8 cellular contexts compared by ENCODE assay signal in the genomic region with DNA sequence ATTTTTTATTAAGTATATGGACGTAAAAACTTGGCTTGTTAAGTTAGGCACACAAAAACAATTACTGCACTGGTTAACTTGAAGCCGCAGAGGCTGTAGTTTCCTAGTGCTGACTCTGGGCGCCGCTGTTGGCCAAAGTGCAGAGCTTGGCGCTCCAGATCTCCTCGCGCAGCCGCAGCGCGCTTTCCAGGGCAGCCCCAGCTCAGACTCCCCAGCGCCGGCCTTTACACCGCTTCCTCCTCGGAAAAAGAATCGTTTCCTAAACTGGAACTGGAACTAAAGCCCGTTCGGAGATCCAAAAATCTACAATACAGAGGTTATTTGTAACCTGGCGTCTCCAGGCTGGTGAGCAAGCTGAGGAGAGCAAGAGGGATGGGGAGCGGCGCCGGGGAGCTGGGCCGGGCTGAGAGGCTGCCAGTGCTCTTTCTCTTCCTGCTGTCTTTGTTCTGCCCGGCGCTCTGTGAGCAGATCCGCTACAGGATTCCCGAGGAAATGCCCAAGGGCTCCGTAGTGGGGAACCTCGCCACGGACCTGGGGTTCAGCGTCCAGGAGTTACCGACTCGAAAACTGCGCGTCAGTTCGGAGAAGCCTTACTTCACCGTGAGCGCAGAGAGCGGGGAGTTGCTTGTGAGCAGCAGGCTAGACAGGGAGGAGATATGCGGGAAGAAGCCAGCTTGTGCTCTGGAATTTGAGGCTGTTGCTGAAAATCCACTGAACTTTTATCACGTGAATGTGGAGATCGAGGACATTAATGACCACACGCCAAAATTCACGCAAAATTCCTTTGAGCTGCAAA. TPM values are rescaled to one million over a fixed set of nuclear protein-coding genes. Genes with fewer than 3 reads are reported as not detected.
A peak's percentile ranks its signal among the peaks of the same experiment; 100 is the strongest.
DNase-seq lines count a peak whose midpoint lies in the region; ATAC-seq and TF ChIP-seq lines count a peak whose summit lies in the region.
"Not testable (repeated sequence)": the region's sequence is repeated elsewhere in the genome, so short reads cannot be mapped to it uniquely, and the experiment has no call there.

A gene (plus strand): TSS at position 192 of the 796 bp plus-strand sequence. CDS start 181 bp downstream, at position 373.

- peak; percentile 14 to 40 (median 37) for TF ChIP-seq CTCF in esophagus muscularis mucosa (IDR thresholded peaks at IDR 0.05)
- TF ChIP-seq CTCF in lower lobe of right lung (IDR thresholded peaks at IDR 0.05), result peak; percentile 60

- H3K4me3 ChIP-seq in CD4-positive, CD25-positive, alpha-beta regulatory T cell (ENCODE audit: low read depth, low read length), result not testable (repeated sequence)
- H3K4me3 ChIP-seq in esophagus muscularis mucosa, result peak within 1 kb of the TSS; percentile 20 to 44 (median 28)
- peak within 1 kb of the TSS; percentile 39 for H3K4me3 ChIP-seq in lower lobe of right lung

- H3K27me3 ChIP-seq in CD4-positive, CD25-positive, alpha-beta regulatory T cell (ENCODE audit: control insufficient read depth, insufficient read depth, low read length), result peaks cover 26% of the 10 kb centered on the region
- H3K27me3 ChIP-seq in esophagus muscularis mucosa (peaks cover 0 to 13% (median 0%) of the 10 kb centered on the region in 4 donors), lower lobe of right lung (ENCODE audit: low read depth) (peaks cover 47% of the 10 kb centered on the region)

- not testable (repeated sequence) for H3K36me3 ChIP-seq in CD4-positive, CD25-positive, alpha-beta regulatory T cell (ENCODE audit: control insufficient read depth, insufficient read depth, low read length); esophagus muscularis mucosa; lower lobe of right lung

- intact Hi-C loops in esophagus muscularis mucosa (cut with DNase I); lower lobe of right lung (cut with DNase I): not testable (repeated sequence)

- H3K4me1 ChIP-seq in CD4-positive, CD25-positive, alpha-beta regulatory T cell (ENCODE audit: control insufficient read depth, insufficient read depth, low read length, poor library complexity, severe bottlenecking); esophagus muscularis mucosa; lower lobe of right lung: not testable (repeated sequence)

- peaks cover 40% of the 10 kb centered on the region for H3K27me3 Mint-ChIP-seq in CD4-positive, CD25-positive, alpha-beta regulatory T cell

- DNase-seq in CD4-positive, CD25-positive, alpha-beta regulatory T cell, result peak in 1 of 3 donors; percentile 45
- peak; percentile 1 for DNase-seq in NCI-H2227 (lab: John Stamatoyannopoulos, UW; ENCODE audit: unreplicated experiment)
- DNase-seq in activated naive CD4-positive, alpha-beta T cell treated with Interleukin-2 at 50 U/mL for 16 hours, result peak; percentile 41
- DNase-seq in esophagus muscularis mucosa (ENCODE audit: extremely low spot score); lower lobe of right lung; stimulated activated effector memory CD8-positive, alpha-beta T cell treated with anti-CD3 and anti-CD28 coated beads, Interleukin-12 subunit alpha, Interleukin-12 subunit beta, amount 100 ng/mL, for 72 hours (ENCODE audit: low spot score in 2 of 2): not testable (repeated sequence)

- peaks cover 21 to 28% of the 10 kb centered on the region in 2 experiments for H3K9me3 ChIP-seq in CD4-positive, CD25-positive, alpha-beta regulatory T cell (ENCODE audit: control insufficient read depth in 2 of 2, low read length in 2 of 2)
- H3K9me3 ChIP-seq in esophagus muscularis mucosa (peaks cover 21 to 94% (median 93%) of the 10 kb centered on the region in 4 donors), lower lobe of right lung (peaks cover 68% of the 10 kb centered on the region)

- not testable (repeated sequence) for H3K27ac Mint-ChIP-seq in CD4-positive, CD25-positive, alpha-beta regulatory T cell; stimulated activated effector memory CD8-positive, alpha-beta T cell treated with anti-CD3 and anti-CD28 coated beads, Interleukin-12 subunit alpha, Interleukin-12 subunit beta, amount 100 ng/mL, for 72 hours

- TF ChIP-seq EP300 in esophagus muscularis mucosa (IDR thresholded peaks at IDR 0.05), result not testable (repeated sequence)

- peaks cover 0 to 41% (median 7%) of the 10 kb centered on the region in 7 donors for H3K9me3 Mint-ChIP-seq in CD4-positive, CD25-positive, alpha-beta regulatory T cell
- H3K9me3 Mint-ChIP-seq in stimulated activated effector memory CD8-positive, alpha-beta T cell treated with anti-CD3 and anti-CD28 coated beads, Interleukin-12 subunit alpha, Interleukin-12 subunit beta, amount 100 ng/mL, for 72 hours, result not testable (repeated sequence)

- H3K27ac ChIP-seq in CD4-positive, CD25-positive, alpha-beta regulatory T cell (ENCODE audit: insufficient read depth, low read length, poor library complexity, severe bottlenecking); esophagus muscularis mucosa (replicated peaks in 1 of 4); lower lobe of right lung: not testable (repeated sequence)

- TF ChIP-seq POLR2A in esophagus muscularis mucosa (IDR thresholded peaks at IDR 0.05; ENCODE audit: low read depth), result not testable (repeated sequence)

- H3K36me3 Mint-ChIP-seq in CD4-positive, CD25-positive, alpha-beta regulatory T cell; stimulated activated effector memory CD8-positive, alpha-beta T cell treated with anti-CD3 and anti-CD28 coated beads, Interleukin-12 subunit alpha, Interleukin-12 subunit beta, amount 100 ng/mL, for 72 hours: not testable (repeated sequence)

- peak within 1 kb of the TSS in 2 of 4 donors; percentile 29 to 43 for H3K4me3 Mint-ChIP-seq in CD4-positive, CD25-positive, alpha-beta regulatory T cell
- peak within 1 kb of the TSS; percentile 36 for H3K4me3 Mint-ChIP-seq in stimulated activated effector memory CD8-positive, alpha-beta T cell treated with anti-CD3 and anti-CD28 coated beads, Interleukin-12 subunit alpha, Interleukin-12 subunit beta, amount 100 ng/mL, for 72 hours

- not testable (repeated sequence) for H3K4me1 Mint-ChIP-seq in CD4-positive, CD25-positive, alpha-beta regulatory T cell; stimulated activated effector memory CD8-positive, alpha-beta T cell treated with anti-CD3 and anti-CD28 coated beads, Interleukin-12 subunit alpha, Interleukin-12 subunit beta, amount 100 ng/mL, for 72 hours

- ATAC-seq in CD4-positive, CD25-positive, alpha-beta regulatory T cell (ENCODE audit: low read depth in 2 of 2), result peak; percentile 50 to 59
- peak; percentile 93 for ATAC-seq in GM19328 (IDR thresholded peaks at IDR 0.05; ENCODE audit: unreplicated experiment)
- ATAC-seq in HG02938 (IDR thresholded peaks at IDR 0.05; ENCODE audit: unreplicated experiment), result peak; percentile 81
- ATAC-seq in lower lobe of right lung, result peak; percentile 93 to 98
- ATAC-seq in stimulated activated effector memory CD8-positive, alpha-beta T cell treated with anti-CD3 and anti-CD28 coated beads, Interleukin-12 subunit alpha, Interleukin-12 subunit beta, amount 100 ng/mL, for 72 hours, result peak; percentile 78

- 9% methylated on average over 20 of the region's 43 CpGs for WGBS in esophagus muscularis mucosa

RNA-seq across cellular contexts. Expression of the gene that starts here (rescaled TPM):
- total RNA-seq in CD4-positive, CD25-positive, alpha-beta regulatory T cell, result not detected
- polyA plus RNA-seq in CD4-positive, CD25-positive, alpha-beta regulatory T cell, result under 1 TPM in 2 of 4 donors, not detected in 2; 0.17 to 0.27 TPM
- total RNA-seq in esophagus muscularis mucosa (1 to 10 TPM; 4.8 to 10.0 (median 7.8) TPM), lower lobe of right lung (9.1 TPM)

Comparison
In these comparisons a context has a peak if more than half of its experiments do, and no peak if none do; other contexts are left out.
1. Peak in ATAC-seq in CD4-positive, CD25-positive, alpha-beta regulatory T cell; RNA of the gene not detected or under 1 TPM.